Comparison of ENCODE assay signal across 20 cellular contexts in the genomic region with DNA sequence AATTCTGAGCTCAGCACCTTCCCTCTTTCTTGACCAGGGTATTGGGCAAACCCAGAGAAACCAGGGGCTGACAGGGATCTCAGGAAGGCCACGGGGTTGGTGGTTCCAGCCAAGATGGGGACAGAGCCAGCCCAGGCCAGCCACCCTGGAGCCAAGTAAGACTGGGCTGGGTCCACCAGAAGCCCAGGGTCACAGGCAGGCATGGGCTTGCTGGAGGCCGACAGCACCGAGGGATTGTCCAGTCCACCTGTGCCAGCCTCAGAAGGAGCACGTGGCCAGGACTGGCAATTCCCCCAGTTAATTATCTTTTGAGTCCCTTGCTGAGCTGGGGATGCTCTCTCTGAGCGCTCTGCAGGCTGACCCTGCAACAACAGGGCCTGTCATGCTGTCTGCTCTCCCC.
A peak's percentile ranks its signal among the peaks of the same experiment; 100 is the strongest.
DNase-seq lines count a peak whose midpoint lies in the region; ATAC-seq, FAIRE-seq and TF ChIP-seq lines count a peak whose summit lies in the region.
"Had no signal": no experiment of that assay in that cellular context is flagged by ENCODE, and none has a peak within 500 bp of the region (broad histone marks: within the 10 kb centered on the region; RNA-seq: fewer than 3 reads in every experiment).

No MANE protein-coding gene starts in this region.

- no peak for ATAC-seq in heart left ventricle
- ATAC-seq in GM21526 (IDR thresholded peaks at IDR 0.05; ENCODE audit: low FRiP score, unreplicated experiment) = no peak
- ATAC-seq: A549 had no signal

- no peak for FAIRE-seq in RCC 7860 (lab: Jason Lieb, UNC)
- FAIRE-seq: A549, G401.6, GM12891 had no signal

- H3K4me1 ChIP-seq in left ventricle myocardium inferior (peaks cover 80% of the 10 kb centered on the region), heart left ventricle (peaks cover 12 to 66% (median 53%) of the 10 kb centered on the region in 12 donors)

- H3K27me3 ChIP-seq in left ventricle myocardium inferior (ENCODE audit: low read depth) (no peaks in the 10 kb centered on the region), heart left ventricle (no peaks in the 10 kb centered on the region)

- intact Hi-C loops in left ventricle myocardium inferior (cut with micrococcal nuclease) = loop anchor here (10.0 kb wide), 1 partner anchor 53 kb away; no protein-coding TSS in a partner anchor
- intact Hi-C loops in heart left ventricle (cut with DNase I) = loop anchor here in 2 of 10 donors (10.0 kb wide), 1 partner anchor 53 kb away; no protein-coding TSS in a partner anchor

- TF ChIP-seq CTCF in left ventricle myocardium inferior (IDR thresholded peaks at IDR 0.05; ENCODE audit: borderline replicate concordance) (no peak), heart left ventricle (IDR thresholded peaks at IDR 0.05) (no peak)

- WGBS in heart left ventricle, 4 donors = 50 to 58% (median 54%) methylated on average over 3 to 5 of the region's 5 CpGs

- no peak for TF ChIP-seq POLR2A in heart left ventricle (IDR thresholded peaks at IDR 0.05)

- no peak for DNase-seq in left ventricle myocardium inferior
- DNase-seq in heart left ventricle = no peak
- DNase-seq in caudate nucleus (lab: John Stamatoyannopoulos, UW) = peak in 23 of 61 donors; percentile 13 to 88 (median 37)
- DNase-seq in midbrain (lab: John Stamatoyannopoulos, UW) = peak; percentile 47
- peak in 26 of 49 donors; percentile 27 to 77 (median 60) for DNase-seq in substantia nigra (lab: John Stamatoyannopoulos, UW)
- DNase-seq in HUDEP-2 (lab: John Stamatoyannopoulos, UW; ENCODE audit: unreplicated experiment in 76 of 76) = no peak
- no peak for DNase-seq in RCC 7860 (ENCODE audit: low spot score)
- DNase-seq: AML-193; CD4-positive, alpha-beta T cell; DMS79; HCEC 1CT; NCI-H1417; NCI-H1930; NCI-H2171 treated with DMSO at 0.1 percent for 48 hours; NCI-H510A treated with DMSO at 0.1 percent for 48 hours; RPMI8226 had no signal

- H3K4me3 ChIP-seq in left ventricle myocardium inferior = no peak overlapping the region
- H3K4me3 ChIP-seq in heart left ventricle = no peak overlapping the region
- H3K4me3 ChIP-seq: A549 had no signal

- H3K9me3 ChIP-seq in left ventricle myocardium inferior (replicated peaks) = no peaks in the 10 kb centered on the region
- H3K9me3 ChIP-seq in heart left ventricle = no peaks in the 10 kb centered on the region
- H3K9me3 ChIP-seq: A549 had no signal

- peaks cover 30% of the 10 kb centered on the region for H3K36me3 ChIP-seq in left ventricle myocardium inferior
- peaks cover 0 to 58% (median 38%) of the 10 kb centered on the region in 9 donors for H3K36me3 ChIP-seq in heart left ventricle

- H3K27ac ChIP-seq in left ventricle myocardium inferior (replicated peaks) (peak overlapping the region; percentile 93), heart left ventricle (peak overlapping the region in 3 of 12 donors; percentile 29 to 90 (median 41)), caudate nucleus (ENCODE audit: low read depth, low read length) (peak overlapping the region; percentile 60), substantia nigra (ENCODE audit: low read depth, low read length, poor library complexity, severe bottlenecking) (peak overlapping the region; percentile 57)
- H3K27ac ChIP-seq: A549 had no signal

Comparison
In these comparisons a context has a peak if more than half of its experiments do, and no peak if none do; other contexts are left out.
1. DNase-seq: peak in midbrain (single experiment) and substantia nigra (26 of 49); none in left ventricle myocardium inferior (single experiment), heart left ventricle (0 of 5), HUDEP-2 (0 of 76) and RCC 7860 (single experiment).